Comparison of ENCODE assay signal across 29 cellular contexts in the genomic region with DNA sequence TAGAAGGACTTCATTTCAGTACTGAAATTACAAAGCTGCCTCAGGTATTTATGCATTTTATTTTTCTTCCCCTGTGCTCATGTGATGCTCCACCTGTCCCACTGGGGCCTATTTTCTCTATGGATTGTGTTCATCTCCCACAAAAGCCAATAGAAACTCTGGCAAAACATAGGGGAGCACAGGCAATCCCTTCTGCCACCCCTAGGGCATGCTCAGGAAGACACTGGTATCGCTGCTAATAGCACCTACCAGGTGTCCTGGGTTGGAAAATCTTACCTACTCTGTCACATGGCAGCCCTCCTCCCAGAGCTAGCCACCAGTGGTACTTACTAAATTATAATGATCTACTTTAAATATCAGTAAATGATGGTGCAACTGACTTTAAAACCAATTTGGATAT.
"Had no signal": no experiment of that assay in that cellular context is flagged by ENCODE, and none has a peak within 500 bp of the region (broad histone marks: within the 10 kb centered on the region; RNA-seq: fewer than 3 reads in every experiment).

No MANE protein-coding gene starts in this region.

- H3K27ac ChIP-seq: coronary artery, esophagus squamous epithelium, heart right ventricle, lower lobe of right lung, neural progenitor cell, parathyroid adenoma, right atrium auricular region, suprapubic skin, transverse colon, vagina had no signal

- H3K27ac Mint-ChIP-seq: naive B cell; natural killer cell treated with Interleukin-12 subunit alpha and Interleukin-12 subunit beta and Interleukin-15 and Interleukin-18, amount 100 ng/mL, for 72 hours; neural progenitor cell; progenitor cell of endocrine pancreas; stimulated activated naive CD8-positive, alpha-beta T cell treated with anti-CD3 and anti-CD28 coated beads, Interleukin-15, amount 100 ng/mL, for 72 hours had no signal

- H3K36me3 ChIP-seq: esophagus squamous epithelium, heart right ventricle, lower lobe of right lung, neural progenitor cell, right atrium auricular region, suprapubic skin, transverse colon, vagina had no signal

- H3K9ac ChIP-seq: neural progenitor cell, parathyroid adenoma had no signal

- H3K27me3 Mint-ChIP-seq: naive B cell; natural killer cell treated with Interleukin-12 subunit alpha and Interleukin-12 subunit beta and Interleukin-15 and Interleukin-18, amount 100 ng/mL, for 72 hours; stimulated activated naive CD8-positive, alpha-beta T cell treated with anti-CD3 and anti-CD28 coated beads, Interleukin-15, amount 100 ng/mL, for 72 hours had no signal

- H3K4me3 ChIP-seq: coronary artery, esophagus squamous epithelium, heart right ventricle, lower lobe of right lung, mucosa of descending colon, neural progenitor cell, right atrium auricular region, smooth muscle cell, suprapubic skin, transverse colon, vagina had no signal

- ATAC-seq: heart right ventricle; left ventricle myocardium superior; lower lobe of right lung; mucosa of descending colon; natural killer cell treated with Interleukin-12 subunit alpha and Interleukin-12 subunit beta and Interleukin-15 and Interleukin-18, amount 100 ng/mL, for 72 hours; sciatic nerve; stimulated activated naive CD8-positive, alpha-beta T cell treated with anti-CD3 and anti-CD28 coated beads, Interleukin-15, amount 100 ng/mL, for 72 hours had no signal

- H3K4me1 Mint-ChIP-seq: naive B cell; stimulated activated naive CD8-positive, alpha-beta T cell treated with anti-CD3 and anti-CD28 coated beads, Interleukin-15, amount 100 ng/mL, for 72 hours had no signal

- H3K4me1 ChIP-seq: esophagus squamous epithelium, lower lobe of right lung, parathyroid adenoma, suprapubic skin, transverse colon, vagina had no signal

- H3K27me3 ChIP-seq: esophagus squamous epithelium, heart right ventricle, neural progenitor cell, right atrium auricular region, suprapubic skin, transverse colon, vagina had no signal

- H3K36me3 Mint-ChIP-seq: naive B cell; natural killer cell treated with Interleukin-12 subunit alpha and Interleukin-12 subunit beta and Interleukin-15 and Interleukin-18, amount 100 ng/mL, for 72 hours had no signal

- H3K4me3 Mint-ChIP-seq: naive B cell; natural killer cell treated with Interleukin-12 subunit alpha and Interleukin-12 subunit beta and Interleukin-15 and Interleukin-18, amount 100 ng/mL, for 72 hours; neural progenitor cell; stimulated activated naive CD8-positive, alpha-beta T cell treated with anti-CD3 and anti-CD28 coated beads, Interleukin-15, amount 100 ng/mL, for 72 hours had no signal

- DNase-seq: dermis blood vessel endothelial cell; effector memory CD4-positive, alpha-beta T cell; erythroblast; esophagus squamous epithelium; foreskin melanocyte; glutamatergic neuron; heart right ventricle; hippocampal formation; left ventricle myocardium superior; lower lobe of right lung; mucosa of descending colon; naive B cell; stimulated activated CD4-positive, alpha-beta T cell treated with anti-CD3 and anti-CD28 coated beads, Interleukin-12 subunit alpha, Interleukin-12 subunit beta, amount 100 ng/mL, for 4 hours; stimulated activated CD4-positive, alpha-beta T cell treated with anti-CD3 and anti-CD28 coated beads, Interleukin-1b, Interleukin-23, amount 100 ng/mL, for 48 hours; stimulated activated CD4-positive, alpha-beta T cell treated with anti-CD3 and anti-CD28 coated beads, Interleukin-4, amount 100 ng/mL, for 1 hour; stimulated activated CD8-positive, alpha-beta memory T cell treated with anti-CD3 and anti-CD28 coated beads, Interleukin-4, amount 100 ng/mL, for 48 hours; stimulated activated naive CD4-positive, alpha-beta T cell; stimulated activated naive CD8-positive, alpha-beta T cell treated with anti-CD3 and anti-CD28 coated beads, Interleukin-15, amount 100 ng/mL, for 72 hours; transverse colon had no signal

- H3K9me3 ChIP-seq: esophagus squamous epithelium, heart right ventricle, lower lobe of right lung, mucosa of descending colon, right atrium auricular region, suprapubic skin, transverse colon, vagina had no signal
